12 cellular contexts compared by ENCODE assay signal in the genomic region with DNA sequence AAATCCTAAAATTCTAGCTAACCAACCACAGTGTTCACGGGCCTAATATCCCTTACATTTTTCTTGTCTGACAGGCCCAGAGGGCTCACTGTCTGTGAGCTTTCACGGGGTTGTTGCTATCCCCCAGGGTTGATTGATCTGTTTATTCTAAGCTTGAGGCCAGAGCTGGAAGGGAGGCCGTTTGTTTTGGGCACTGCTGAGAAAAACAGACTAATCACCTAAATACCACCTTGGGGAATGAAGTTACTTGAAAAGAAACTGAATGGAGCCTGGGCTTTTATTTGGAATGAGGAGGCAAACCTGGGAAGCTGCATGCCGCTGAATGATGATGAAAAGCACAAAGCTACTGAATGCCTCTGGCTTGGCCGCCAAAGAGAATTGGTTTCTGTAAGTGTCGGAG.
"Had no signal": no experiment of that assay in that cellular context is flagged by ENCODE, and none has a peak within 500 bp of the region (broad histone marks: within the 10 kb centered on the region; RNA-seq: fewer than 3 reads in every experiment).

No MANE protein-coding gene starts in this region.

- H3K4me3 Mint-ChIP-seq: natural killer cell had no signal

- H3K27ac Mint-ChIP-seq: natural killer cell had no signal

- H3K36me3 Mint-ChIP-seq: natural killer cell had no signal

- H3K9me3 Mint-ChIP-seq: natural killer cell had no signal

- DNase-seq: effector CD8-positive, alpha-beta T cell; heart right ventricle; hypothalamus; mammary epithelial cell; natural killer cell; posterior cingulate gyrus; sigmoid colon; stimulated activated CD4-positive, alpha-beta T cell treated with anti-CD3 and anti-CD28 coated beads, Interleukin-12 subunit alpha, Interleukin-12 subunit beta, amount 100 ng/mL, for 4 hours; stimulated activated naive CD4-positive, alpha-beta T cell; stomach; substantia nigra; transverse colon had no signal

- H3K4me1 Mint-ChIP-seq: natural killer cell had no signal
